Comparison of ENCODE assay signal across 1 cellular context in genomic region chr5:160399402-160400353, GRCh38.
TF ChIP-seq lines count a peak whose summit lies in the region.

Gene FAM200C (minus strand): TSS chr5:160400054. CDS start chr5:160395490, 4,564 bp downstream.

TF ChIP-seq in HepG2, 621 proteins besides CTCF, POLR2A, EP300 and RAD21 (continued from another document and continues in another):
- TF ChIP-seq REST (IDR thresholded peaks at IDR 0.05; ENCODE audit: borderline replicate concordance in 1 of 2, low read depth in 1 of 2, low read length in 2 of 2) (no peak; a peak in 1 of 4 replicates), ZNF496 (CRISPR knock-in tag; IDR thresholded peaks at IDR 0.05; ENCODE audit: insufficient replicate concordance) (no peak), MLLT10 (CRISPR knock-in tag; IDR thresholded peaks at IDR 0.05) (no peak), ZNF446 (CRISPR knock-in tag; IDR thresholded peaks at IDR 0.05) (no peak), ZNF501 (CRISPR knock-in tag; IDR thresholded peaks at IDR 0.05) (peak; percentile 82), POLR2AphosphoS5 (IDR thresholded peaks at IDR 0.05; ENCODE audit: low read depth, low read length) (peak; percentile 95), ZMYM4 (CRISPR knock-in tag; IDR thresholded peaks at IDR 0.05) (peak; percentile 83), ZNF883 (CRISPR knock-in tag; IDR thresholded peaks at IDR 0.05; ENCODE audit: not compliant biosample characterization) (peak; percentile 79), NFAT5 (CRISPR knock-in tag; IDR thresholded peaks at IDR 0.05) (no peak), ZNF430 (CRISPR knock-in tag; IDR thresholded peaks at IDR 0.05) (no peak), NKX3-1 (CRISPR knock-in tag; IDR thresholded peaks at IDR 0.05) (peak; percentile 34; the same call in 1 of the 2 replicates), STAT5B (CRISPR knock-in tag; IDR thresholded peaks at IDR 0.05) (no peak), ZNF574 (CRISPR knock-in tag; IDR thresholded peaks at IDR 0.05) (peak; percentile 55), SOX13 (IDR thresholded peaks at IDR 0.05) (no peak), SOX13 (CRISPR knock-in tag; conservative IDR thresholded peaks at IDR 0.05 in 1 of 2, IDR thresholded peaks at IDR 0.05 in 1 of 2) (no peak), U2AF1 (optimal IDR thresholded peaks at IDR 0.05; ENCODE audit: low read depth, low read length) (no peak), ZNF354B (CRISPR knock-in tag; IDR thresholded peaks at IDR 0.05) (no peak), TSC22D2 (CRISPR knock-in tag; IDR thresholded peaks at IDR 0.05; ENCODE audit: borderline replicate concordance) (0 out of 2 replicates have a peak, but pooled peaks have one; percentile 39), SNAPC4 (CRISPR knock-in tag; IDR thresholded peaks at IDR 0.05) (peak; percentile 76; the same call in 1 of the 2 replicates), EED (CRISPR knock-in tag; IDR thresholded peaks at IDR 0.05) (0 out of 2 replicates have a peak, but pooled peaks have one; percentile 46), SOX6 (IDR thresholded peaks at IDR 0.05) (no peak), SOX6 (CRISPR knock-in tag; IDR thresholded peaks at IDR 0.05) (peak; percentile 55; the same call in 1 of the 2 replicates), ARID2 (CRISPR knock-in tag; IDR thresholded peaks at IDR 0.05; ENCODE audit: borderline replicate concordance) (no peak), ZNF34 (CRISPR knock-in tag; IDR thresholded peaks at IDR 0.05; ENCODE audit: borderline replicate concordance) (peak; percentile 46; the same call in 1 of the 2 replicates), FOXA3 (CRISPR knock-in tag; IDR thresholded peaks at IDR 0.05) (peak; percentile 11; the same call in 1 of the 2 replicates), NFYC (CRISPR knock-in tag; IDR thresholded peaks at IDR 0.05) (no peak), ZNF816 (CRISPR knock-in tag; IDR thresholded peaks at IDR 0.05; ENCODE audit: borderline replicate concordance) (no peak), ZNF576 (CRISPR knock-in tag; IDR thresholded peaks at IDR 0.05) (no peak), KLF16 (CRISPR knock-in tag; IDR thresholded peaks at IDR 0.05) (peak in 1 of 2 experiments; percentile 70; a peak in 1 of 4 replicates), ZNF563 (CRISPR knock-in tag; IDR thresholded peaks at IDR 0.05) (peak; percentile 79; the same call in 1 of the 2 replicates), ZNF234 (CRISPR knock-in tag; conservative IDR thresholded peaks at IDR 0.05) (no peak)
- TF ChIP-seq, protein P1, sequence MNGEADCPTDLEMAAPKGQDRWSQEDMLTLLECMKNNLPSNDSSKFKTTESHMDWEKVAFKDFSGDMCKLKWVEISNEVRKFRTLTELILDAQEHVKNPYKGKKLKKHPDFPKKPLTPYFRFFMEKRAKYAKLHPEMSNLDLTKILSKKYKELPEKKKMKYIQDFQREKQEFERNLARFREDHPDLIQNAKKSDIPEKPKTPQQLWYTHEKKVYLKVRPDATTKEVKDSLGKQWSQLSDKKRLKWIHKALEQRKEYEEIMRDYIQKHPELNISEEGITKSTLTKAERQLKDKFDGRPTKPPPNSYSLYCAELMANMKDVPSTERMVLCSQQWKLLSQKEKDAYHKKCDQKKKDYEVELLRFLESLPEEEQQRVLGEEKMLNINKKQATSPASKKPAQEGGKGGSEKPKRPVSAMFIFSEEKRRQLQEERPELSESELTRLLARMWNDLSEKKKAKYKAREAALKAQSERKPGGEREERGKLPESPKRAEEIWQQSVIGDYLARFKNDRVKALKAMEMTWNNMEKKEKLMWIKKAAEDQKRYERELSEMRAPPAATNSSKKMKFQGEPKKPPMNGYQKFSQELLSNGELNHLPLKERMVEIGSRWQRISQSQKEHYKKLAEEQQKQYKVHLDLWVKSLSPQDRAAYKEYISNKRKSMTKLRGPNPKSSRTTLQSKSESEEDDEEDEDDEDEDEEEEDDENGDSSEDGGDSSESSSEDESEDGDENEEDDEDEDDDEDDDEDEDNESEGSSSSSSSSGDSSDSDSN (CRISPR knock-in tag; IDR thresholded peaks at IDR 0.05): peak; percentile 75
- TF ChIP-seq, protein P2, sequence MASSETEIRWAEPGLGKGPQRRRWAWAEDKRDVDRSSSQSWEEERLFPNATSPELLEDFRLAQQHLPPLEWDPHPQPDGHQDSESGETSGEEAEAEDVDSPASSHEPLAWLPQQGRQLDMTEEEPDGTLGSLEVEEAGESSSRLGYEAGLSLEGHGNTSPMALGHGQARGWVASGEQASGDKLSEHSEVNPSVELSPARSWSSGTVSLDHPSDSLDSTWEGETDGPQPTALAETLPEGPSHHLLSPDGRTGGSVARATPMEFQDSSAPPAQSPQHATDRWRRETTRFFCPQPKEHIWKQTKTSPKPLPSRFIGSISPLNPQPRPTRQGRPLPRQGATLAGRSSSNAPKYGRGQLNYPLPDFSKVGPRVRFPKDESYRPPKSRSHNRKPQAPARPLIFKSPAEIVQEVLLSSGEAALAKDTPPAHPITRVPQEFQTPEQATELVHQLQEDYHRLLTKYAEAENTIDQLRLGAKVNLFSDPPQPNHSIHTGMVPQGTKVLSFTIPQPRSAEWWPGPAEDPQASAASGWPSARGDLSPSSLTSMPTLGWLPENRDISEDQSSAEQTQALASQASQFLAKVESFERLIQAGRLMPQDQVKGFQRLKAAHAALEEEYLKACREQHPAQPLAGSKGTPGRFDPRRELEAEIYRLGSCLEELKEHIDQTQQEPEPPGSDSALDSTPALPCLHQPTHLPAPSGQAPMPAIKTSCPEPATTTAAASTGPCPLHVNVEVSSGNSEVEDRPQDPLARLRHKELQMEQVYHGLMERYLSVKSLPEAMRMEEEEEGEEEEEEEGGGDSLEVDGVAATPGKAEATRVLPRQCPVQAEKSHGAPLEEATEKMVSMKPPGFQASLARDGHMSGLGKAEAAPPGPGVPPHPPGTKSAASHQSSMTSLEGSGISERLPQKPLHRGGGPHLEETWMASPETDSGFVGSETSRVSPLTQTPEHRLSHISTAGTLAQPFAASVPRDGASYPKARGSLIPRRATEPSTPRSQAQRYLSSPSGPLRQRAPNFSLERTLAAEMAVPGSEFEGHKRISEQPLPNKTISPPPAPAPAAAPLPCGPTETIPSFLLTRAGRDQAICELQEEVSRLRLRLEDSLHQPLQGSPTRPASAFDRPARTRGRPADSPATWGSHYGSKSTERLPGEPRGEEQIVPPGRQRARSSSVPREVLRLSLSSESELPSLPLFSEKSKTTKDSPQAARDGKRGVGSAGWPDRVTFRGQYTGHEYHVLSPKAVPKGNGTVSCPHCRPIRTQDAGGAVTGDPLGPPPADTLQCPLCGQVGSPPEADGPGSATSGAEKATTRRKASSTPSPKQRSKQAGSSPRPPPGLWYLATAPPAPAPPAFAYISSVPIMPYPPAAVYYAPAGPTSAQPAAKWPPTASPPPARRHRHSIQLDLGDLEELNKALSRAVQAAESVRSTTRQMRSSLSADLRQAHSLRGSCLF (CRISPR knock-in tag; IDR thresholded peaks at IDR 0.05; ENCODE audit: borderline replicate concordance): no peak
